37 cellular contexts compared by ENCODE assay signal in genomic region chr20:38528167-38528566, GRCh38. TPM values are rescaled to one million over a fixed set of nuclear protein-coding genes. Genes with fewer than 3 reads are reported as not detected.
"Had no signal": no experiment of that assay in that cellular context is flagged by ENCODE, and none has a peak within 500 bp of the region (broad histone marks: within the 10 kb centered on the region; RNA-seq: fewer than 3 reads in every experiment).

No MANE protein-coding gene starts in this region.

- FAIRE-seq: astrocyte, bronchial epithelial cell, colon had no signal

- H3K9me3 ChIP-seq: esophagus squamous epithelium, gastrocnemius medialis, heart left ventricle had no signal

- H3K27me3 ChIP-seq: brain microvascular endothelial cell, esophagus squamous epithelium, gastrocnemius medialis, heart left ventricle had no signal

- ATAC-seq: activated CD8-positive, alpha-beta T cell treated with anti-CD3 and anti-CD28 coated beads for 36 hours; activated T-cell treated with anti-CD3 and anti-CD28 coated beads, Interleukin-2, amount 50 U/mL, for 4 hours; activated T-helper 17 cell treated with anti-CD3 and anti-CD28 coated beads, Interleukin-2, amount 50 U/mL, for 72 hours; effector memory CD8-positive, alpha-beta T cell; gastrocnemius medialis; heart left ventricle had no signal

- H3K27ac ChIP-seq: brain microvascular endothelial cell, epithelial cell of prostate, esophagus squamous epithelium, gastrocnemius medialis, heart left ventricle had no signal

- H3K4me1 ChIP-seq: esophagus squamous epithelium, gastrocnemius medialis, heart left ventricle had no signal

- DNase-seq: activated CD4-positive, alpha-beta T cell treated with anti-CD3 and anti-CD28 coated beads for 4 hours; activated CD4-positive, alpha-beta T cell treated with anti-CD3 and anti-CD28 coated beads, Interleukin-2, amount 50 U/mL, for 1 hour; activated CD4-positive, alpha-beta T cell treated with anti-CD3 and anti-CD28 coated beads, Interleukin-2, amount 50 U/mL, for 48 hours; activated CD4-positive, CD25-positive, alpha-beta regulatory T cell; activated CD4-positive, CD25-positive, alpha-beta regulatory T cell treated with anti-CD3 and anti-CD28 coated beads, Interleukin-2, amount 50 U/mL, for 72 hours; activated CD8-positive, alpha-beta memory T cell treated with anti-CD3 and anti-CD28 coated beads for 24 hours; activated CD8-positive, alpha-beta T cell treated with anti-CD3 and anti-CD28 coated beads for 36 hours; activated effector memory CD4-positive, alpha-beta T cell treated with Interleukin-2 at 50 U/mL for 16 hours; activated gamma-delta T cell treated with Interleukin-2 at 50 U/mL for 16 hours; activated naive CD4-positive, alpha-beta T cell treated with anti-CD3 and anti-CD28 coated beads, Interleukin-2, amount 50 U/mL, for 16 hours; activated naive CD4-positive, alpha-beta T cell treated with Interleukin-2 at 50 U/mL for 16 hours; activated T-cell treated with anti-CD3 and anti-CD28 coated beads, Interleukin-2, amount 50 U/mL, for 4 hours; amniotic stem cell; anterior cingulate cortex; brain microvascular endothelial cell; cortex of kidney; dermis blood vessel endothelial cell; effector CD4-positive, alpha-beta T cell; effector memory CD8-positive, alpha-beta T cell; esophagus squamous epithelium; foreskin fibroblast; gastrocnemius medialis; glutamatergic neuron; heart left ventricle; T-helper 2 cell had no signal

- H3K4me3 ChIP-seq: esophagus squamous epithelium, gastrocnemius medialis, heart left ventricle had no signal

RNA-seq across cellular contexts. Expression of gene ADIG, which starts 52.8 kb away (rescaled TPM):
- total RNA-seq: activated CD8-positive, alpha-beta T cell treated with anti-CD3 and anti-CD28 coated beads for 36 hours; activated T-cell treated with anti-CD3 and anti-CD28 coated beads, Interleukin-2, amount 50 U/mL, for 4 hours; activated T-helper 17 cell treated with anti-CD3 and anti-CD28 coated beads, Interleukin-2, amount 50 U/mL, for 72 hours; astrocyte; bronchial epithelial cell; cardiac septum; chondrocyte; dermis blood vessel endothelial cell; endothelial cell of umbilical vein; esophagus squamous epithelium; fibroblast of lung; gastrocnemius medialis; heart left ventricle; T-helper 1 cell treated with Interleukin-12 subunit alpha and Interleukin-12 subunit beta and Interleukin-4 antibody, amounts not matched to agents 30 ng/mL and 1 ng/mL, for 36 hours had no signal
- polyA plus RNA-seq: adipose tissue, endothelial cell of umbilical vein, esophagus, fibroblast of lung, heart left ventricle had no signal
